In genomic region chr7:131527462-131527861, GRCh38 we compare ENCODE assay signal across 19 cellular contexts. TPM values are rescaled to one million over a fixed set of nuclear protein-coding genes. Genes with fewer than 3 reads are reported as not detected.
DNase-seq lines count a peak whose midpoint lies in the region; ATAC-seq, FAIRE-seq and TF ChIP-seq lines count a peak whose summit lies in the region.
"Had no signal": no experiment of that assay in that cellular context is flagged by ENCODE, and none has a peak within 500 bp of the region (broad histone marks: within the 10 kb centered on the region; RNA-seq: fewer than 3 reads in every experiment).

No MANE protein-coding gene starts in this region.

- H3K9me3 ChIP-seq in GM12878 (replicated peaks; ENCODE audit: control insufficient read depth, insufficient read depth, low read length) (no peaks in the 10 kb centered on the region), colonic mucosa (no peaks in the 10 kb centered on the region)
- H3K9me3 ChIP-seq: A549; BLaER1 treated with 17β-estradiol and CSF1 and Interleukin-3, amounts not matched to agents 10 nM and 100 nM; pancreas; SJSA1 had no signal

- no peaks in the 10 kb centered on the region for H3K9me3 Mint-ChIP-seq in activated T-cell treated with anti-CD3 and anti-CD28 coated beads, Interleukin-2, amount 50 U/mL, for 72 hours
- no peaks in the 10 kb centered on the region for H3K9me3 Mint-ChIP-seq in stimulated activated naive B cell treated with anti-CD40 and anti-IgM and Interleukin-4, amounts not matched to agents 10 μg/mL and 1 μg/mL and 100 μg/mL, for 72 hours
- H3K9me3 Mint-ChIP-seq: activated naive CD8-positive, alpha-beta T cell treated with anti-CD3 and anti-CD28 coated beads, Interleukin-2, amount 10 ng/mL, durations not matched to agents 7 days and 5 days; activated T-helper 2 cell treated with anti-CD3 and anti-CD28 coated beads, Interferon-gamma antibody, Interleukin-2, Interleukin-4, amounts not matched to agents 10 μg/mL and 5 μg/mL and 100 μg/mL, durations not matched to agents 14 hours and 24 hours and 36 hours had no signal

- POLR2A ChIA-PET in GM12878 (lab: Charles Lee): no interaction called here

- no peak overlapping the region for H3K27ac ChIP-seq in GM12878 (ENCODE audit: control insufficient read depth, insufficient read depth)
- no peak overlapping the region for H3K27ac ChIP-seq in colonic mucosa
- H3K27ac ChIP-seq: A549; BLaER1 treated with 17β-estradiol and CSF1 and Interleukin-3, amounts not matched to agents 10 nM and 100 nM; brain microvascular endothelial cell; pancreas; SJSA1 had no signal

- peaks cover 14% of the 10 kb centered on the region for H3K4me1 Mint-ChIP-seq in activated T-cell treated with anti-CD3 and anti-CD28 coated beads, Interleukin-2, amount 50 U/mL, for 72 hours (ENCODE audit: low read depth)
- peaks cover 8 to 9% of the 10 kb centered on the region in 2 donors for H3K4me1 Mint-ChIP-seq in stimulated activated naive B cell treated with anti-CD40 and anti-IgM and Interleukin-4, amounts not matched to agents 10 μg/mL and 1 μg/mL and 100 μg/mL, for 72 hours

- RAD21 ChIA-PET in GM12878 (lab: Charles Lee; ENCODE audit: unreplicated experiment): no interaction called here

- CTCF ChIA-PET in GM12878 (lab: Yijun Ruan, JAX): no interaction called here

- H3K36me3 ChIP-seq in GM12878 (ENCODE audit: control insufficient read depth in 2 of 2, insufficient read depth in 2 of 2, low read length in 1 of 2) (no peaks in the 10 kb centered on the region), colonic mucosa (no peaks in the 10 kb centered on the region)
- H3K36me3 ChIP-seq: BLaER1 treated with 17β-estradiol and CSF1 and Interleukin-3, amounts not matched to agents 10 nM and 100 nM; brain microvascular endothelial cell; pancreas; SJSA1 had no signal

- H3K4me1 ChIP-seq in GM12878 (ENCODE audit: control insufficient read depth, insufficient read depth, low read length) (no peaks in the 10 kb centered on the region; the same call in 1 of the 2 replicates), colonic mucosa (no peaks in the 10 kb centered on the region)
- H3K4me1 ChIP-seq: SJSA1 had no signal

- TF ChIP-seq POLR2A in GM12878 (IDR thresholded peaks at IDR 0.05; ENCODE audit: low read depth, low read length): no peak

- TF ChIP-seq RAD21 in GM12878 (IDR thresholded peaks at IDR 0.05; ENCODE audit: insufficient read depth, low read depth, low read length): no peak

- no peaks in the 10 kb centered on the region for H3K79me2 ChIP-seq in GM12878 (ENCODE audit: control insufficient read depth, insufficient read depth, low read length)

- no peak for TF ChIP-seq EP300 in GM12878 (IDR thresholded peaks at IDR 0.05; ENCODE audit: borderline replicate concordance in 1 of 2, control insufficient read depth in 1 of 2, low read depth in 2 of 2, low read length in 2 of 2)

- DNase-seq in activated T-cell treated with anti-CD3 and anti-CD28 coated beads, Interleukin-2, amount 50 U/mL, for 72 hours: no peak
- no peak for DNase-seq in activated T-cell treated with anti-CD3 and anti-CD28 coated beads, Interleukin-2, amount 50 U/mL, for 48 hours
- DNase-seq in GM12878 (ENCODE audit: low read depth, low spot score) (no peak), colonic mucosa (no peak), DMS79 (lab: John Stamatoyannopoulos, UW) (no peak)
- no peak for DNase-seq in stimulated activated naive B cell treated with anti-CD40 and anti-IgM and Interleukin-4, amounts not matched to agents 10 μg/mL and 1 μg/mL and 100 μg/mL, for 72 hours
- no peak for DNase-seq in central memory CD4-positive, alpha-beta T cell
- DNase-seq: activated naive CD8-positive, alpha-beta T cell treated with anti-CD3 and anti-CD28 coated beads, Interleukin-2, amount 10 ng/mL, durations not matched to agents 7 days and 5 days; brain microvascular endothelial cell; DMS153; Karpas-422; NCI-H526 treated with DMSO at 0.1 percent for 48 hours; OCI-M1 had no signal

- TF ChIP-seq CTCF in GM12878 (IDR thresholded peaks at IDR 0.05 in 2 of 3, conservative IDR thresholded peaks at IDR 0.05 in 1 of 3; ENCODE audit: control insufficient read depth in 2 of 3, extremely low read depth in 1 of 3, insufficient read depth in 1 of 3, low read depth in 3 of 3, low read length in 3 of 3) (no peak), colonic mucosa (IDR thresholded peaks at IDR 0.05) (no peak)

- no TSS peak for BruUV-seq in GM12878 (replicated peaks; lab: Mats Ljungman, UMichigan)

- ATAC-seq in activated T-cell treated with anti-CD3 and anti-CD28 coated beads, Interleukin-2, amount 50 U/mL, for 72 hours (replicated peaks in 1 of 2): peak; percentile 33 to 39
- ATAC-seq in HG03097 (IDR thresholded peaks at IDR 0.05; ENCODE audit: low FRiP score, unreplicated experiment): peak; percentile 50
- ATAC-seq in GM12878: peak; percentile 84
- ATAC-seq in stimulated activated naive B cell treated with anti-CD40 and anti-IgM and Interleukin-4, amounts not matched to agents 10 μg/mL and 1 μg/mL and 100 μg/mL, for 72 hours (replicated peaks): peak; percentile 90 to 96
- ATAC-seq: A549 had no signal

- H3K27me3 Mint-ChIP-seq in activated T-cell treated with anti-CD3 and anti-CD28 coated beads, Interleukin-2, amount 50 U/mL, for 72 hours (ENCODE audit: low read depth): peaks cover 7% of the 10 kb centered on the region
- no peaks in the 10 kb centered on the region for H3K27me3 Mint-ChIP-seq in stimulated activated naive B cell treated with anti-CD40 and anti-IgM and Interleukin-4, amounts not matched to agents 10 μg/mL and 1 μg/mL and 100 μg/mL, for 72 hours

- 12% methylated on average over 4 of the region's 4 CpGs for WGBS in GM12878 (ENCODE audit: insufficient coverage, insufficient replicate concordance, low lambda C conversion rate, missing lambda C conversion rate)

- H3K27ac Mint-ChIP-seq in activated T-cell treated with anti-CD3 and anti-CD28 coated beads, Interleukin-2, amount 50 U/mL, for 72 hours: no peak overlapping the region
- no peak overlapping the region for H3K27ac Mint-ChIP-seq in stimulated activated naive B cell treated with anti-CD40 and anti-IgM and Interleukin-4, amounts not matched to agents 10 μg/mL and 1 μg/mL and 100 μg/mL, for 72 hours
- H3K27ac Mint-ChIP-seq: activated naive CD8-positive, alpha-beta T cell treated with anti-CD3 and anti-CD28 coated beads, Interleukin-2, amount 10 ng/mL, durations not matched to agents 7 days and 5 days; activated T-helper 2 cell treated with anti-CD3 and anti-CD28 coated beads, Interferon-gamma antibody, Interleukin-2, Interleukin-4, amounts not matched to agents 10 μg/mL and 5 μg/mL and 100 μg/mL, durations not matched to agents 14 hours and 24 hours and 36 hours had no signal

- no peaks in the 10 kb centered on the region for H3K27me3 ChIP-seq in GM12878 (replicated peaks in 1 of 2; ENCODE audit: control insufficient read depth in 2 of 2, insufficient read depth in 2 of 2, low read length in 1 of 2)
- H3K27me3 ChIP-seq in colonic mucosa: no peaks in the 10 kb centered on the region
- H3K27me3 ChIP-seq: BLaER1 treated with 17β-estradiol and CSF1 and Interleukin-3, amounts not matched to agents 10 nM and 100 nM; brain microvascular endothelial cell; pancreas; SJSA1 had no signal

- no peak overlapping the region for H3K4me3 ChIP-seq in GM12878
- H3K4me3 ChIP-seq in colonic mucosa: no peak overlapping the region
- H3K4me3 ChIP-seq: A549; BLaER1 treated with 17β-estradiol and CSF1 and Interleukin-3, amounts not matched to agents 10 nM and 100 nM; pancreas; SJSA1 had no signal

- no peak overlapping the region for H3K4me3 Mint-ChIP-seq in activated T-cell treated with anti-CD3 and anti-CD28 coated beads, Interleukin-2, amount 50 U/mL, for 72 hours
- H3K4me3 Mint-ChIP-seq in stimulated activated naive B cell treated with anti-CD40 and anti-IgM and Interleukin-4, amounts not matched to agents 10 μg/mL and 1 μg/mL and 100 μg/mL, for 72 hours: no peak overlapping the region
- H3K4me3 Mint-ChIP-seq: activated naive CD8-positive, alpha-beta T cell treated with anti-CD3 and anti-CD28 coated beads, Interleukin-2, amount 10 ng/mL, durations not matched to agents 7 days and 5 days had no signal

- intact Hi-C loops in GM12878 (cut with micrococcal nuclease; ENCODE audit: unreplicated experiment) (no loop called here), colonic mucosa (cut with DNase I) (no loop called here)

- H2AFZ ChIP-seq in GM12878 (ENCODE audit: control insufficient read depth, low read depth, low read length): no peak overlapping the region

- in situ Hi-C loops in GM12878 (cut with MboI): no loop called here

- H3K9ac ChIP-seq in GM12878 (ENCODE audit: control insufficient read depth, insufficient read depth, low read length) (no peak overlapping the region), colonic mucosa (ENCODE audit: low read depth in 2 of 2, low read length in 2 of 2) (no peak overlapping the region)
- H3K9ac ChIP-seq: BLaER1 treated with 17β-estradiol and CSF1 and Interleukin-3, amounts not matched to agents 10 nM and 100 nM had no signal

- H3K36me3 Mint-ChIP-seq in activated T-cell treated with anti-CD3 and anti-CD28 coated beads, Interleukin-2, amount 50 U/mL, for 72 hours (ENCODE audit: insufficient read depth in 2 of 2): peaks cover 0 to 2% of the 10 kb centered on the region in 2 donors
- no peaks in the 10 kb centered on the region for H3K36me3 Mint-ChIP-seq in stimulated activated naive B cell treated with anti-CD40 and anti-IgM and Interleukin-4, amounts not matched to agents 10 μg/mL and 1 μg/mL and 100 μg/mL, for 72 hours

- no peaks in the 10 kb centered on the region for H4K20me1 ChIP-seq in GM12878 (ENCODE audit: control insufficient read depth, insufficient read depth)
- H4K20me1 ChIP-seq: BLaER1 treated with 17β-estradiol and CSF1 and Interleukin-3, amounts not matched to agents 10 nM and 100 nM had no signal

- FAIRE-seq in GM12878 (lab: Jason Lieb, UNC): no peak
- FAIRE-seq: A549, pancreas had no signal

- SMC1A ChIA-PET in GM12878 (lab: Charles Lee; ENCODE audit: uncharacterized antibody, unreplicated experiment): no interaction called here

- H3K4me2 ChIP-seq in GM12878 (ENCODE audit: control insufficient read depth, insufficient read depth): no peak overlapping the region
- H3K4me2 ChIP-seq: A549 had no signal

RNA-seq across cellular contexts. Expression of gene PODXL, which starts 29.0 kb away (rescaled TPM):
- total RNA-seq in activated T-cell treated with anti-CD3 and anti-CD28 coated beads, Interleukin-2, amount 50 U/mL, for 72 hours: under 1 TPM; 0.60 TPM
- total RNA-seq in GM12878 (2013; cell fraction: nucleolus; rRNA removed): 1.5 and 2.3 TPM in 2 replicates
- total RNA-seq in GM12878 (2014; rRNA removed) (0.11 and 0.62 TPM in 2 replicates), GM12878 (2014; rRNA removed; fragmentation: Illumina TruSeq; extraction: Trizol) (0.14 and 0.36 TPM in 2 replicates), GM12878 (2021) (0.59 and 0.66 TPM in 2 replicates), colonic mucosa (10 to 100 TPM; 11.2 to 14.6 TPM)
- polyA plus RNA-seq in GM12878 (2011; ENCODE audit: low read depth): 0.20 TPM
- polyA plus RNA-seq in GM12878 (2011; rRNA removed) (0.85 and 1.8 TPM in 2 replicates), GM12878 (2014; fragmentation: Illumina TruSeq; extraction: Trizol) (0.38 and 0.43 TPM in 2 replicates), GM12878 (2014; fragmentation: Nextera tagmentation; extraction: Ambion mirVana) (under 1 TPM; 0.04 to 0.06 TPM), GM12878 (2014; rRNA removed) (0.37 and 0.38 TPM in 2 replicates), GM12878 (2016; fragmentation: Nextera tagmentation; extraction: Ambion mirVana) (under 1 TPM; 0.18 to 0.50 TPM)
- polyA plus RNA-seq in GM12878 (2011; cell fraction: cytosol; rRNA removed): 1.6 and 2.0 TPM in 2 replicates
- polyA plus RNA-seq in GM12878 (2011; cell fraction: nucleus; rRNA removed): 3.1 and 3.7 TPM in 2 replicates
- polyA plus RNA-seq in GM12878 (2012): 0.43 and 0.60 TPM in 2 replicates
- 1.9 and 2.1 TPM in 2 replicates for polyA minus RNA-seq in GM12878 (2011; rRNA and poly(A)+ RNA removed)
- 3.3 and 3.7 TPM in 2 replicates for polyA minus RNA-seq in GM12878 (2011; cell fraction: cytosol; rRNA and poly(A)+ RNA removed)
- 1.2 and 2.2 TPM in 2 replicates for polyA minus RNA-seq in GM12878 (2011; cell fraction: nucleus; rRNA and poly(A)+ RNA removed)

Comparison
In these comparisons a context has a peak if more than half of its experiments do, and no peak if none do; other contexts are left out.
1. ATAC-seq: peak in every context shown above with its lines; median percentile 93 in stimulated activated naive B cell treated with anti-CD40 and anti-IgM and Interleukin-4, amounts not matched to agents 10 μg/mL and 1 μg/mL and 100 μg/mL, for 72 hours; 84 in GM12878; 50 in HG03097; 36 in activated T-cell treated with anti-CD3 and anti-CD28 coated beads, Interleukin-2, amount 50 U/mL, for 72 hours.